8 cellular contexts compared by ENCODE assay signal in genomic region chr21:33640697-33641338, GRCh38. TPM values are rescaled to one million over a fixed set of nuclear protein-coding genes. Genes with fewer than 3 reads are reported as not detected.
DNase-seq lines count a peak whose midpoint lies in the region; ATAC-seq and TF ChIP-seq lines count a peak whose summit lies in the region.

No MANE protein-coding gene starts in this region.

- DNase-seq in AG20443 (ENCODE audit: low spot score) (peak; percentile 30), H7 (no peak), activated B cell treated with CpG ODN at 0.5 μM for 24 hours (no peak), germinal center (ENCODE audit: low spot score) (peak; percentile 16), retinal pigment epithelial cell (ENCODE audit: low read depth) (no peak), DMS114 treated with DMSO at 0.1 percent for 48 hours (lab: John Stamatoyannopoulos, UW; ENCODE audit: unreplicated experiment) (no peak), NCI-H1930 (lab: John Stamatoyannopoulos, UW) (no peak), NCI-H2081 treated with DMSO at 0.1 percent for 48 hours (lab: John Stamatoyannopoulos, UW) (no peak)

- H3K4me1 Mint-ChIP-seq in activated B cell treated with CpG ODN at 0.5 μM for 24 hours = peaks cover 19% of the 10 kb centered on the region

- peak overlapping the region; percentile 98 for H3K4me3 Mint-ChIP-seq in activated B cell treated with CpG ODN at 0.5 μM for 24 hours

- TF ChIP-seq CTCF in activated B cell treated with CpG ODN at 0.5 μM for 24 hours (IDR thresholded peaks at IDR 0.05) = no peak
- TF ChIP-seq CTCF in retinal pigment epithelial cell (conservative IDR thresholded peaks at IDR 0.05; ENCODE audit: low read depth, low read length) = no peak

- peaks cover 11% of the 10 kb centered on the region for H3K36me3 Mint-ChIP-seq in activated B cell treated with CpG ODN at 0.5 μM for 24 hours (ENCODE audit: low read depth)

- H3K4me3 ChIP-seq in H7 (ENCODE audit: insufficient read depth, low read depth, low read length) (peak overlapping the region; percentile 83), retinal pigment epithelial cell (ENCODE audit: low read length) (peak overlapping the region; percentile 74)

- no peak for ATAC-seq in activated B cell treated with CpG ODN at 0.5 μM for 24 hours (ENCODE audit: low read depth)

- intact Hi-C loops in activated B cell treated with CpG ODN at 0.5 μM for 24 hours (cut with micrococcal nuclease) = loop anchor here (1.0 to 5.0 kb wide), 12 partner anchors 53 to 1984 kb away; partner anchors contain the start of genes ATP5PO, DNAJC28, DONSON and GART

- CTCF ChIA-PET in activated B cell treated with CpG ODN at 0.5 μM for 24 hours (lab: Charles Lee) = no interaction called here

- POLR2A ChIA-PET in activated B cell treated with CpG ODN at 0.5 μM for 24 hours (lab: Charles Lee) = interaction anchor here (0.6 to 2.0 kb wide), 5 partner anchors 52 to 869 kb away, joined by 3 to 7 read pairs (median 4); partner anchors contain the start of genes PAXBP1, SON and TMEM50B

- H3K27me3 ChIP-seq in H7 (ENCODE audit: control insufficient read depth, insufficient read depth, low read length) = no peaks in the 10 kb centered on the region

- H3K36me3 ChIP-seq in H7 (replicated peaks; ENCODE audit: control insufficient read depth, insufficient read depth, low read length) = no peaks in the 10 kb centered on the region

- H3K27ac Mint-ChIP-seq in activated B cell treated with CpG ODN at 0.5 μM for 24 hours = peak overlapping the region; percentile 99

- H3K27me3 Mint-ChIP-seq in activated B cell treated with CpG ODN at 0.5 μM for 24 hours = peaks cover 14% of the 10 kb centered on the region

- H3K9me3 Mint-ChIP-seq in activated B cell treated with CpG ODN at 0.5 μM for 24 hours = no peaks in the 10 kb centered on the region

RNA-seq across cellular contexts. Expression of gene CRYZL1, which starts 0.7 kb away (rescaled TPM):
- 8.3 and 20.0 TPM in 2 replicates for total RNA-seq in H7 (2014; rRNA removed; shearing (Covaris generic))
- total RNA-seq in activated B cell treated with CpG ODN at 0.5 μM for 24 hours = 37.1 and 46.3 TPM in 2 replicates

RNA-seq across cellular contexts. Expression of gene ITSN1, which starts 1.5 kb away (rescaled TPM):
- total RNA-seq in H7 (2014; rRNA removed; shearing (Covaris generic)) = 44.3 and 88.6 TPM in 2 replicates
- total RNA-seq in activated B cell treated with CpG ODN at 0.5 μM for 24 hours = 1.3 and 2.9 TPM in 2 replicates

RNA-seq across cellular contexts. Expression of gene DONSON, which starts 52.3 kb away (rescaled TPM):
- total RNA-seq in H7 (2014; rRNA removed; shearing (Covaris generic)) = 37.6 and 38.6 TPM in 2 replicates
- total RNA-seq in activated B cell treated with CpG ODN at 0.5 μM for 24 hours = 4.4 and 4.7 TPM in 2 replicates

Comparison
In these comparisons a context has a peak if more than half of its experiments do, and no peak if none do; other contexts are left out.
1. DNase-seq: peak in AG20443 (single experiment) and germinal center (single experiment); none in H7 (single experiment), activated B cell treated with CpG ODN at 0.5 μM for 24 hours (single experiment), retinal pigment epithelial cell (single experiment), DMS114 treated with DMSO at 0.1 percent for 48 hours (single experiment), NCI-H1930 (0 of 2) and NCI-H2081 treated with DMSO at 0.1 percent for 48 hours (single experiment).
2. RNA of gene ITSN1, which starts 1.5 kb away (total RNA-seq): 44.3 to 88.6 TPM in H7; 1.3 to 2.9 TPM in activated B cell treated with CpG ODN at 0.5 μM for 24 hours; every median in the first group is over 10 times any median in the second.